In genomic region chr17:77128895-77129567, GRCh38 we compare ENCODE assay signal across 1 cellular context.
TF ChIP-seq lines count a peak whose summit lies in the region.

No MANE protein-coding gene starts in this region.

TF ChIP-seq in K562, 482 proteins besides CTCF, POLR2A, EP300 and RAD21 (continued from another document):
- TF ChIP-seq ZNF592 (IDR thresholded peaks at IDR 0.05), result 0 out of 2 replicates have a peak, but pooled peaks have one; percentile 24
TF ChIP-seq in K562: peak in this region for 1.
